ENCODE assay signal across 16 cellular contexts in genomic region chr5:78718827-78719226, GRCh38.
"Had no signal": no experiment of that assay in that cellular context is flagged by ENCODE, and none has a peak within 500 bp of the region (broad histone marks: within the 10 kb centered on the region; RNA-seq: fewer than 3 reads in every experiment).

No MANE protein-coding gene starts in this region.

- H3K9me3 Mint-ChIP-seq: activated CD8-positive, alpha-beta T cell treated with anti-CD3 and anti-CD28 coated beads for 36 hours; activated T-helper 1 cell treated with anti-CD3 and anti-CD28 coated beads, Interleukin-12 subunit alpha, Interleukin-12 subunit beta, Interleukin-2, Interleukin-4 antibody, amounts not matched to agents 30 ng/mL and 10 ng/mL and 1 ng/mL, durations not matched to agents 14 hours and 24 hours and 36 hours; T-helper 2 cell treated with Interferon-gamma antibody and Interleukin-4, amounts not matched to agents 5 μg/mL and 100 μg/mL, for 36 hours had no signal

- DNase-seq: activated CD4-positive, alpha-beta T cell treated with anti-CD3 and anti-CD28 coated beads for 4 hours; activated CD8-positive, alpha-beta memory T cell treated with anti-CD3 and anti-CD28 coated beads, Interleukin-2, amount 50 U/mL, for 48 hours; activated CD8-positive, alpha-beta T cell treated with anti-CD3 and anti-CD28 coated beads for 36 hours; activated naive CD4-positive, alpha-beta T cell; central memory CD4-positive, alpha-beta T cell; effector CD4-positive, alpha-beta T cell; heart right ventricle; kidney; left ventricle myocardium superior; mesendoderm; stimulated activated CD4-positive, alpha-beta T cell treated with anti-CD3 and anti-CD28 coated beads, Interleukin-15, amount 100 ng/mL, for 24 hours; stimulated activated CD4-positive, alpha-beta T cell treated with anti-CD3 and anti-CD28 coated beads, Interleukin-4, amount 100 ng/mL, for 24 hours; tibial artery had no signal

- H3K4me3 Mint-ChIP-seq: activated CD8-positive, alpha-beta T cell treated with anti-CD3 and anti-CD28 coated beads for 36 hours; activated T-helper 1 cell treated with anti-CD3 and anti-CD28 coated beads, Interleukin-12 subunit alpha, Interleukin-12 subunit beta, Interleukin-2, Interleukin-4 antibody, amounts not matched to agents 30 ng/mL and 10 ng/mL and 1 ng/mL, durations not matched to agents 14 hours and 24 hours and 36 hours; T-helper 2 cell treated with Interferon-gamma antibody and Interleukin-4, amounts not matched to agents 5 μg/mL and 100 μg/mL, for 36 hours had no signal

- H3K27me3 Mint-ChIP-seq: activated CD8-positive, alpha-beta T cell treated with anti-CD3 and anti-CD28 coated beads for 36 hours had no signal

- H3K27ac ChIP-seq: coronary artery, heart right ventricle, tibial artery had no signal

- H3K4me3 ChIP-seq: coronary artery, heart right ventricle, tibial artery had no signal

- H3K9me3 ChIP-seq: heart right ventricle, tibial artery had no signal

- H3K27me3 ChIP-seq: tibial artery had no signal

- ATAC-seq: activated CD8-positive, alpha-beta T cell treated with anti-CD3 and anti-CD28 coated beads for 36 hours; heart right ventricle; left ventricle myocardium superior had no signal

- H3K27ac Mint-ChIP-seq: activated CD8-positive, alpha-beta T cell treated with anti-CD3 and anti-CD28 coated beads for 36 hours; activated T-helper 1 cell treated with anti-CD3 and anti-CD28 coated beads, Interleukin-12 subunit alpha, Interleukin-12 subunit beta, Interleukin-2, Interleukin-4 antibody, amounts not matched to agents 30 ng/mL and 10 ng/mL and 1 ng/mL, durations not matched to agents 14 hours and 24 hours and 36 hours; T-helper 2 cell treated with Interferon-gamma antibody and Interleukin-4, amounts not matched to agents 5 μg/mL and 100 μg/mL, for 36 hours had no signal

- H3K36me3 ChIP-seq: heart right ventricle, tibial artery had no signal
